1 cellular context compared by ENCODE assay signal in the genomic region with DNA sequence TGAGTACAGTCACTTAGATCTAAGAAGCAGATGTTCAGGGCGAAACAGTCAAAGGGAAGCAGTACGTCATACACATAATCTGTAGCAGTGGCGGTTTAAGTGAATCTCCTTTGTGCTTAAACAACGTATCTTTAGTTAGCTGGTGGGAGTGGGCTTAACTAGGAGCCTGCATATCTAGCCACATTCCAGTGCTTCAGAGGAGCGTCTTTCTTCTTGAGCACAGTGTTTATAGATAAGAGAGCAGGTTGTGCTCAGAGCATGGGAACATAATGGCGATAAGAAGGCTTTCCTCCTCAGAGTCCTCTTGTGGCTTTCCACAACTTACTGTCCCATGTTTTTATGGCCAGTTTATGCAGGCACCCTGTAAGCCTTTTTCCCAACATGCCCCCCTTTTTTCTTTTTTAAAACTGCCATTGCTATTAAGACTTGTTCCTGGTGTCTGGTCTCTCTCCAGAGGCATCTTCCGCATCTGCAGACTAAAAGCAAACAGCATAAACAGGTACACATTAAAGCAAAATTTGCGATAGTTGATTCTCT.
TF ChIP-seq lines count a peak whose summit lies in the region.

No MANE protein-coding gene starts in this region.

TF ChIP-seq in K562, 482 proteins besides CTCF, POLR2A, EP300 and RAD21 (continued from another document and continues in another):
- TF ChIP-seq TRIM25 (IDR thresholded peaks at IDR 0.05; ENCODE audit: borderline replicate concordance) (no peak), ZNF551 (CRISPR knock-in tag; IDR thresholded peaks at IDR 0.05) (no peak), HMG20A (CRISPR knock-in tag; conservative IDR thresholded peaks at IDR 0.05) (no peak), JUN (IDR thresholded peaks at IDR 0.05; ENCODE audit: borderline replicate concordance, low read depth, low read length) (no peak), JUN (CRISPR knock-in tag; IDR thresholded peaks at IDR 0.05; ENCODE audit: borderline replicate concordance) (no peak), NCOA2 (IDR thresholded peaks at IDR 0.05; ENCODE audit: partially characterized antibody in 2 of 2) (no peak), IRF2 (CRISPR knock-in tag; IDR thresholded peaks at IDR 0.05) (no peak), SMARCC2 (IDR thresholded peaks at IDR 0.05; ENCODE audit: low read depth) (no peak), TOE1 (IDR thresholded peaks at IDR 0.05; ENCODE audit: borderline replicate concordance) (no peak), TOE1 (CRISPR knock-in tag; IDR thresholded peaks at IDR 0.05; ENCODE audit: borderline replicate concordance, low read depth) (no peak), JUND (IDR thresholded peaks at IDR 0.05; ENCODE audit: borderline replicate concordance, low read depth, low read length) (peak; percentile 65), JUND (tag; IDR thresholded peaks at IDR 0.05; ENCODE audit: borderline replicate concordance, low read depth, low read length) (peak; percentile 80; the same call in 2 of the 3 replicates), ZNF239 (CRISPR knock-in tag; IDR thresholded peaks at IDR 0.05) (no peak), CHCHD3 (CRISPR knock-in tag; IDR thresholded peaks at IDR 0.05) (no peak), ZNF23 (CRISPR knock-in tag; IDR thresholded peaks at IDR 0.05) (no peak), KLF10 (CRISPR knock-in tag; IDR thresholded peaks at IDR 0.05) (no peak), HEY1 (CRISPR knock-in tag; IDR thresholded peaks at IDR 0.05; ENCODE audit: borderline replicate concordance) (no peak), BHLHE40 (IDR thresholded peaks at IDR 0.05; ENCODE audit: low read length) (no peak), HIVEP1 (CRISPR knock-in tag; IDR thresholded peaks at IDR 0.05) (no peak), ZNF146 (CRISPR knock-in tag; IDR thresholded peaks at IDR 0.05; ENCODE audit: unreplicated experiment) (no peak), CBX2 (IDR thresholded peaks at IDR 0.05; ENCODE audit: insufficient read depth, low read length, poor library complexity, severe bottlenecking) (no peak), ZZZ3 (IDR thresholded peaks at IDR 0.05) (no peak), SRSF9 (IDR thresholded peaks at IDR 0.05; ENCODE audit: borderline replicate concordance, low read depth, low read length) (no peak), BCOR (IDR thresholded peaks at IDR 0.05) (peak; percentile 33; the same call in 1 of the 2 replicates), ZBTB8A (IDR thresholded peaks at IDR 0.05; ENCODE audit: partially characterized antibody) (no peak), MAX (CRISPR knock-in tag; IDR thresholded peaks at IDR 0.05) (peak; percentile 61; the same call in 1 of the 2 replicates), FOXA1 (IDR thresholded peaks at IDR 0.05; ENCODE audit: borderline replicate concordance) (no peak), CAMTA2 (CRISPR knock-in tag; conservative IDR thresholded peaks at IDR 0.05) (no peak), ARID1B (IDR thresholded peaks at IDR 0.05) (peak; percentile 89), ZEB2 (IDR thresholded peaks at IDR 0.05) (peak; percentile 77), TEAD2 (tag; IDR thresholded peaks at IDR 0.05) (no peak; the same call in 1 of the 2 replicates), XRCC5 (IDR thresholded peaks at IDR 0.05; ENCODE audit: low read depth, low read length) (peak; percentile 68; the same call in 1 of the 2 replicates)
- TF ChIP-seq, protein P1, sequence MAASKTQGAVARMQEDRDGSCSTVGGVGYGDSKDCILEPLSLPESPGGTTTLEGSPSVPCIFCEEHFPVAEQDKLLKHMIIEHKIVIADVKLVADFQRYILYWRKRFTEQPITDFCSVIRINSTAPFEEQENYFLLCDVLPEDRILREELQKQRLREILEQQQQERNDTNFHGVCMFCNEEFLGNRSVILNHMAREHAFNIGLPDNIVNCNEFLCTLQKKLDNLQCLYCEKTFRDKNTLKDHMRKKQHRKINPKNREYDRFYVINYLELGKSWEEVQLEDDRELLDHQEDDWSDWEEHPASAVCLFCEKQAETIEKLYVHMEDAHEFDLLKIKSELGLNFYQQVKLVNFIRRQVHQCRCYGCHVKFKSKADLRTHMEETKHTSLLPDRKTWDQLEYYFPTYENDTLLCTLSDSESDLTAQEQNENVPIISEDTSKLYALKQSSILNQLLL (CRISPR knock-in tag; IDR thresholded peaks at IDR 0.05; ENCODE audit: borderline replicate concordance) = no peak
- TF ChIP-seq, protein P2, sequence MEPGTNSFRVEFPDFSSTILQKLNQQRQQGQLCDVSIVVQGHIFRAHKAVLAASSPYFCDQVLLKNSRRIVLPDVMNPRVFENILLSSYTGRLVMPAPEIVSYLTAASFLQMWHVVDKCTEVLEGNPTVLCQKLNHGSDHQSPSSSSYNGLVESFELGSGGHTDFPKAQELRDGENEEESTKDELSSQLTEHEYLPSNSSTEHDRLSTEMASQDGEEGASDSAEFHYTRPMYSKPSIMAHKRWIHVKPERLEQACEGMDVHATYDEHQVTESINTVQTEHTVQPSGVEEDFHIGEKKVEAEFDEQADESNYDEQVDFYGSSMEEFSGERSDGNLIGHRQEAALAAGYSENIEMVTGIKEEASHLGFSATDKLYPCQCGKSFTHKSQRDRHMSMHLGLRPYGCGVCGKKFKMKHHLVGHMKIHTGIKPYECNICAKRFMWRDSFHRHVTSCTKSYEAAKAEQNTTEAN (CRISPR knock-in tag; IDR thresholded peaks at IDR 0.05) = no peak
- TF ChIP-seq, protein P3, sequence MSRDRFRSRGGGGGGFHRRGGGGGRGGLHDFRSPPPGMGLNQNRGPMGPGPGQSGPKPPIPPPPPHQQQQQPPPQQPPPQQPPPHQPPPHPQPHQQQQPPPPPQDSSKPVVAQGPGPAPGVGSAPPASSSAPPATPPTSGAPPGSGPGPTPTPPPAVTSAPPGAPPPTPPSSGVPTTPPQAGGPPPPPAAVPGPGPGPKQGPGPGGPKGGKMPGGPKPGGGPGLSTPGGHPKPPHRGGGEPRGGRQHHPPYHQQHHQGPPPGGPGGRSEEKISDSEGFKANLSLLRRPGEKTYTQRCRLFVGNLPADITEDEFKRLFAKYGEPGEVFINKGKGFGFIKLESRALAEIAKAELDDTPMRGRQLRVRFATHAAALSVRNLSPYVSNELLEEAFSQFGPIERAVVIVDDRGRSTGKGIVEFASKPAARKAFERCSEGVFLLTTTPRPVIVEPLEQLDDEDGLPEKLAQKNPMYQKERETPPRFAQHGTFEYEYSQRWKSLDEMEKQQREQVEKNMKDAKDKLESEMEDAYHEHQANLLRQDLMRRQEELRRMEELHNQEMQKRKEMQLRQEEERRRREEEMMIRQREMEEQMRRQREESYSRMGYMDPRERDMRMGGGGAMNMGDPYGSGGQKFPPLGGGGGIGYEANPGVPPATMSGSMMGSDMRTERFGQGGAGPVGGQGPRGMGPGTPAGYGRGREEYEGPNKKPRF (IDR thresholded peaks at IDR 0.05; ENCODE audit: low read depth, low read length) = no peak
- TF ChIP-seq, protein P4, sequence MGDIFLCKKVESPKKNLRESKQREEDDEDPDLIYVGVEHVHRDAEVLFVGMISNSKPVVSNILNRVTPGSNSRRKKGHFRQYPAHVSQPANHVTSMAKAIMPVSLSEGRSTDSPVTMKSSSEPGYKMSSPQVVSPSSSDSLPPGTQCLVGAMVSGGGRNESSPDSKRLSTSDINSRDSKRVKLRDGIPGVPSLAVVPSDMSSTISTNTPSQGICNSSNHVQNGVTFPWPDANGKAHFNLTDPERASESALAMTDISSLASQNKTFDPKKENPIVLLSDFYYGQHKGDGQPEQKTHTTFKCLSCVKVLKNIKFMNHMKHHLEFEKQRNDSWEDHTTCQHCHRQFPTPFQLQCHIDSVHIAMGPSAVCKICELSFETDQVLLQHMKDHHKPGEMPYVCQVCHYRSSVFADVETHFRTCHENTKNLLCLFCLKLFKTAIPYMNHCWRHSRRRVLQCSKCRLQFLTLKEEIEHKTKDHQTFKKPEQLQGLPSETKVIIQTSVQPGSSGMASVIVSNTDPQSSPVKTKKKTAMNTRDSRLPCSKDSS (IDR thresholded peaks at IDR 0.05; ENCODE audit: low read depth, partially characterized antibody) = peak; percentile 77
- TF ChIP-seq, protein P5, sequence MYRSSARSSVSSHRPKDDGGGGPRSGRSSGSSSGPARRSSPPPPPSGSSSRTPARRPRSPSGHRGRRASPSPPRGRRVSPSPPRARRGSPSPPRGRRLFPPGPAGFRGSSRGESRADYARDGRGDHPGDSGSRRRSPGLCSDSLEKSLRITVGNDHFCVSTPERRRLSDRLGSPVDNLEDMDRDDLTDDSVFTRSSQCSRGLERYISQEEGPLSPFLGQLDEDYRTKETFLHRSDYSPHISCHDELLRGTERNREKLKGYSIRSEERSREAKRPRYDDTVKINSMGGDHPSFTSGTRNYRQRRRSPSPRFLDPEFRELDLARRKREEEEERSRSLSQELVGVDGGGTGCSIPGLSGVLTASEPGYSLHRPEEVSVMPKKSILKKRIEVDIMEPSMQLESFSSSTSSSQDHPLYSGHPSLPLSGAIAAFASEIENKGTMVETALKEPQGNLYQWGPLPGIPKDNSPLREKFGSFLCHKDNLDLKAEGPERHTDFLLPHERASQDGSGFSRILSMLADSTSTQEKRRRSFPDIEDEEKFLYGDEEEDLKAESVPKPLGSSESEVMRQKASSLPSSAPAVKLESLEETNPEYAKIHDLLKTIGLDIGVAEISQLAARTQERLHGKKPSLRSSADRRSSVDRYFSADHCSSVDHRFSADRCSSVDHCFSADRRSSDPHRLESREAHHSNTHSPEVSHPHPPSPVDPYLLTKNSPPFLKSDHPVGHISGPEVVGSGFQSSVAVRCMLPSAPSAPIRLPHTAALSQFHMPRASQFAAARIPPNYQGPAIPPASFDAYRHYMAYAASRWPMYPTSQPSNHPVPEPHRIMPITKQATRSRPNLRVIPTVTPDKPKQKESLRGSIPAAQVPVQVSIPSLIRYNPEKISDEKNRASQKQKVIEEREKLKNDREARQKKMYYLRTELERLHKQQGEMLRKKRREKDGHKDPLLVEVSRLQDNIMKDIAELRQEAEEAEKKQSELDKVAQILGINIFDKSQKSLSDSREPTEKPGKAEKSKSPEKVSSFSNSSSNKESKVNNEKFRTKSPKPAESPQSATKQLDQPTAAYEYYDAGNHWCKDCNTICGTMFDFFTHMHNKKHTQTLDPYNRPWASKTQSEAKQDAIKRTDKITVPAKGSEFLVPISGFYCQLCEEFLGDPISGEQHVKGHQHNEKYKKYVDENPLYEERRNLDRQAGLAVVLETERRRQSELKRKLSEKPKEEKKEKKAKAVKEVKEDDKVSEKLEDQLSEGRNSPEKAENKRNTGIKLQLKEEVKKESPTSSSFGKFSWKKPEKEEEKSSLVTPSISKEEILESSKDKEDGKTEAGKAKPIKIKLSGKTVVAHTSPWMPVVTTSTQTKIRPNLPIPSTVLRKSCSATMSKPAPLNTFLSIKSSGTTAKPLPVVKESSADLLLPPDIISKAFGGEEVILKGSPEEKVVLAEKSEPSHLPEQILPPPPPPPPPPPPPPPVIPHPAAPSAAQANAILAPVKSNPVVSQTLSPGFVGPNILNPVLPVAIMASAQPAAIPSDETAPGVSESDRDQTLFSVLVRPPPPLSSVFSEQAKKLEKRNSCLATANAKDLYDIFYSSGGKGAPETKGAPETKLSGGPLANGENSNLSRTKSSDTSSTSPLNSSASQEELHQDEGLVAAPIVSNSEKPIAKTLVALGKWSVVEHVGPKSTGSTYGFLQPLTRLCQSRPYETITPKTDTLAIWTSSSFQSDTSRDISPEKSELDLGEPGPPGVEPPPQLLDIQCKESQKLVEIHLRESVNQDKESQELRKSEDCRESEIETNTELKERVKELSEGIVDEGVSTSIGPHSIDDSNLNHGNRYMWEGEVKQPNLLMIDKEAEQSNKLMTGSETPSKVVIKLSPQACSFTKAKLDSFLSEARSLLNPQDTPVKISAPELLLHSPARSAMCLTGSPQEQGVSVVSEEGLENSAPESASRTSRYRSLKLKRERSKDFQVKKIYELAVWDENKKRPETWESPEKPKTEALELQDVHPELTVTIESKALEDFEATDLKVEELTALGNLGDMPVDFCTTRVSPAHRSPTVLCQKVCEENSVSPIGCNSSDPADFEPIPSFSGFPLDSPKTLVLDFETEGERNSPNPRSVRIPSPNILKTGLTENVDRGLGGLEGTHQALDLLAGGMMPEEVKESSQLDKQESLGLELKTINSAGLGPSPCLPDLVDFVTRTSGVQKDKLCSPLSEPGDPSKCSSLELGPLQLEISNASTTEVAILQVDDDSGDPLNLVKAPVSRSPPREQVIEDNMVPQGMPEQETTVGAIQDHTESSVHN (IDR thresholded peaks at IDR 0.05; ENCODE audit: borderline replicate concordance in 1 of 2, low read depth in 1 of 2) = no peak
- TF ChIP-seq, protein P6, sequence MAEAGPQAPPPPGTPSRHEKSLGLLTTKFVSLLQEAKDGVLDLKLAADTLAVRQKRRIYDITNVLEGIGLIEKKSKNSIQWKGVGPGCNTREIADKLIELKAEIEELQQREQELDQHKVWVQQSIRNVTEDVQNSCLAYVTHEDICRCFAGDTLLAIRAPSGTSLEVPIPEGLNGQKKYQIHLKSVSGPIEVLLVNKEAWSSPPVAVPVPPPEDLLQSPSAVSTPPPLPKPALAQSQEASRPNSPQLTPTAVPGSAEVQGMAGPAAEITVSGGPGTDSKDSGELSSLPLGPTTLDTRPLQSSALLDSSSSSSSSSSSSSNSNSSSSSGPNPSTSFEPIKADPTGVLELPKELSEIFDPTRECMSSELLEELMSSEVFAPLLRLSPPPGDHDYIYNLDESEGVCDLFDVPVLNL (CRISPR knock-in tag; IDR thresholded peaks at IDR 0.05; ENCODE audit: low read depth) = no peak
